Comparison of ENCODE assay signal across 12 cellular contexts in the genomic region with DNA sequence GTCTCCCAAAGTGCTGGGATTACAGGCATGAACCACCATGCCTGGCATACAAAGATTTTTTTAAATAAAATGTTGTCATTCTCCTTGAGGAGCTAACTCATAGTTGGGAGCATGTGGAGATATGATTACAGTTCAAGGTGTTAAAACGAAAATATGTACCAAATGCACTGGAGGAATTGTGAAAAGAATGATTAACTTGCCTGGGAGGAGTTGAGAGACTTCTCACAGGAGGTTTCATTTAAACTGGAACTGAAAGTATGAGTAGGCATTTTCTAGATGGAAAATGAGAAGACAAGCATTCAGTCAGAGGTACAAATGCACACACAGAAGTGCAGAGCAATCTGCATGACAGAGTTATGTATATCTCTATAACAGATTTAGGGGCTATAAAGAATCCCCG.
DNase-seq lines count a peak whose midpoint lies in the region; ATAC-seq, FAIRE-seq and TF ChIP-seq lines count a peak whose summit lies in the region.
"Had no signal": no experiment of that assay in that cellular context is flagged by ENCODE, and none has a peak within 500 bp of the region (broad histone marks: within the 10 kb centered on the region; RNA-seq: fewer than 3 reads in every experiment).

No MANE protein-coding gene starts in this region.

- H3K9me3 ChIP-seq in PC-9 (ENCODE audit: insufficient read depth, low read depth): no peaks in the 10 kb centered on the region
- no peaks in the 10 kb centered on the region for H3K9me3 ChIP-seq in small intestine (ENCODE audit: control insufficient read depth, low read depth)
- H3K9me3 ChIP-seq: BE2C, esophagus squamous epithelium had no signal

- POLR2A ChIA-PET in PC-9 (lab: Charles Lee; ENCODE audit: unreplicated experiment): no interaction called here

- no peaks in the 10 kb centered on the region for H3K4me1 ChIP-seq in PC-9 (replicated peaks; ENCODE audit: insufficient read depth)
- no peaks in the 10 kb centered on the region for H3K4me1 ChIP-seq in small intestine (ENCODE audit: control insufficient read depth in 2 of 2, insufficient read depth in 1 of 2, low read depth in 1 of 2, low read length in 1 of 2)
- H3K4me1 ChIP-seq: BE2C had no signal

- H3K9me2 ChIP-seq in PC-9 (ENCODE audit: insufficient read depth): no peaks in the 10 kb centered on the region

- CTCF ChIA-PET in PC-9 (lab: Charles Lee): no interaction called here

- BruUV-seq in PC-9 (replicated peaks; lab: Mats Ljungman, UMichigan): no TSS peak

- no peaks in the 10 kb centered on the region for H4K20me1 ChIP-seq in PC-9 (ENCODE audit: insufficient read depth)

- no peaks in the 10 kb centered on the region for H3K9me3 Mint-ChIP-seq in T-helper 2 cell treated with Interferon-gamma antibody and Interleukin-4, amounts not matched to agents 5 μg/mL and 100 μg/mL, for 36 hours

- WGBS in small intestine, 3 donors: 47 to 68% (median 62%) methylated on average over 2 of the region's 2 CpGs

- H3K4me1 Mint-ChIP-seq in T-helper 2 cell treated with Interferon-gamma antibody and Interleukin-4, amounts not matched to agents 5 μg/mL and 100 μg/mL, for 36 hours (ENCODE audit: low read depth): no peaks in the 10 kb centered on the region
- H3K4me1 Mint-ChIP-seq: activated CD4-positive, alpha-beta memory T cell treated with anti-CD3 and anti-CD28 coated beads, Interleukin-2, amount 10 ng/mL, durations not matched to agents 7 days and 5 days had no signal

- ATAC-seq in GM21390 (IDR thresholded peaks at IDR 0.05; ENCODE audit: unreplicated experiment) (peak; percentile 99), HG03066 (IDR thresholded peaks at IDR 0.05; ENCODE audit: low read depth, unreplicated experiment) (peak; percentile 100)

- H3K27ac ChIP-seq in PC-9: no peak overlapping the region
- H3K27ac ChIP-seq in small intestine (ENCODE audit: low read depth in 1 of 2, low read length in 1 of 2): no peak overlapping the region
- H3K27ac ChIP-seq: esophagus squamous epithelium had no signal

- DNase-seq in GM18507 (ENCODE audit: extremely low spot score, insufficient read length, low read depth) (peak; percentile 40), PC-9 (no peak), occipital lobe (lab: John Stamatoyannopoulos, UW) (no peak), small intestine (no peak), DMS79 (lab: John Stamatoyannopoulos, UW) (no peak)
- DNase-seq in T-helper 2 cell treated with Interferon-gamma antibody and Interleukin-4, amounts not matched to agents 5 μg/mL and 100 μg/mL, for 36 hours (ENCODE audit: low spot score): no peak
- DNase-seq: activated CD4-positive, alpha-beta memory T cell treated with anti-CD3 and anti-CD28 coated beads, Interleukin-2, amount 10 ng/mL, durations not matched to agents 7 days and 5 days; amniotic stem cell; BE2C; esophagus squamous epithelium had no signal

- H3K79me2 ChIP-seq in PC-9 (ENCODE audit: low read depth): no peaks in the 10 kb centered on the region

- no peaks in the 10 kb centered on the region for H3F3A ChIP-seq in PC-9 (ENCODE audit: insufficient read depth, low read depth)

- TF ChIP-seq CTCF in PC-9 (conservative IDR thresholded peaks at IDR 0.05): no peak

- no peak overlapping the region for H3K4me3 Mint-ChIP-seq in T-helper 2 cell treated with Interferon-gamma antibody and Interleukin-4, amounts not matched to agents 5 μg/mL and 100 μg/mL, for 36 hours
- H3K4me3 Mint-ChIP-seq: activated CD4-positive, alpha-beta memory T cell treated with anti-CD3 and anti-CD28 coated beads, Interleukin-2, amount 10 ng/mL, durations not matched to agents 7 days and 5 days had no signal

- H2AFZ ChIP-seq in PC-9: peak overlapping the region; percentile 4

- H3K27me3 ChIP-seq in PC-9 (ENCODE audit: insufficient read depth, low read depth) (no peaks in the 10 kb centered on the region), small intestine (ENCODE audit: control insufficient read depth in 2 of 2, insufficient read depth in 2 of 2, low read length in 2 of 2) (no peaks in the 10 kb centered on the region)
- H3K27me3 ChIP-seq: BE2C, esophagus squamous epithelium had no signal

- no peaks in the 10 kb centered on the region for H3K36me3 Mint-ChIP-seq in T-helper 2 cell treated with Interferon-gamma antibody and Interleukin-4, amounts not matched to agents 5 μg/mL and 100 μg/mL, for 36 hours (ENCODE audit: low read depth)

- intact Hi-C loops in PC-9 (cut with micrococcal nuclease; ENCODE audit: unreplicated experiment): no loop called here

- H3K27ac Mint-ChIP-seq in T-helper 2 cell treated with Interferon-gamma antibody and Interleukin-4, amounts not matched to agents 5 μg/mL and 100 μg/mL, for 36 hours: no peak overlapping the region
- H3K27ac Mint-ChIP-seq: activated CD4-positive, alpha-beta memory T cell treated with anti-CD3 and anti-CD28 coated beads, Interleukin-2, amount 10 ng/mL, durations not matched to agents 7 days and 5 days had no signal

- H3K36me3 ChIP-seq in PC-9 (ENCODE audit: low read depth) (no peaks in the 10 kb centered on the region), small intestine (ENCODE audit: control insufficient read depth in 2 of 2, insufficient read depth in 2 of 2, low read length in 2 of 2) (no peaks in the 10 kb centered on the region)
- H3K36me3 ChIP-seq: BE2C, esophagus squamous epithelium had no signal

- FAIRE-seq in GM18507 (lab: Jason Lieb, UNC) (peak; percentile 97), small intestine (lab: Jason Lieb, UNC) (no peak)

- no peak overlapping the region for H3K4me2 ChIP-seq in PC-9

- H3K27me3 Mint-ChIP-seq in T-helper 2 cell treated with Interferon-gamma antibody and Interleukin-4, amounts not matched to agents 5 μg/mL and 100 μg/mL, for 36 hours (ENCODE audit: low read depth): no peaks in the 10 kb centered on the region
- H3K27me3 Mint-ChIP-seq: activated CD4-positive, alpha-beta memory T cell treated with anti-CD3 and anti-CD28 coated beads, Interleukin-2, amount 10 ng/mL, durations not matched to agents 7 days and 5 days had no signal

- H3K4me3 ChIP-seq in PC-9: no peak overlapping the region
- no peak overlapping the region for H3K4me3 ChIP-seq in small intestine (ENCODE audit: low read depth in 1 of 2, low read length in 2 of 2)
- H3K4me3 ChIP-seq: esophagus squamous epithelium had no signal
